26 cellular contexts compared by ENCODE assay signal in the genomic region with DNA sequence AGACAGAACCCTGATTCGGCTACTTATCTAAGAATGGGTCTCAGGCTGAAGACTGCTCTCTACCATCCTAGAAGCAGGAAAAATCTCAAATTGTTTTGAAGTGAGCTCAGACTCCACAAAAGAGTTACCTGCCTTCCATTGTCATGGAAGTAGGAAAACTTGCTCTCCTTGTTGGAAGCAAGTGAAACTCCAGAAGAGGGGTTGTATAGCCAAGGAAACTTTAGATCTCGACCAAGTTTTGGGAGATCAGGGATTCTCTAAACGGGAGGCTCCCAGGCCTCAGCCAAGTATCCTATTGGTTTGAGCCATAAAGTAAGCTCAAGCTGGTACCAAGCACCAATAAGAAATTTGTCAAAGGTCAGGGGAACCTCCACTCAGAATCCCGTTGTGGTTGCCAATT. TPM values are rescaled to one million over a fixed set of nuclear protein-coding genes. Genes with fewer than 3 reads are reported as not detected.
"Had no signal": no experiment of that assay in that cellular context is flagged by ENCODE, and none has a peak within 500 bp of the region (broad histone marks: within the 10 kb centered on the region; RNA-seq: fewer than 3 reads in every experiment).

No MANE protein-coding gene starts in this region.

- H3K4me1 ChIP-seq: colonic mucosa, heart left ventricle, left ventricle myocardium inferior, lower lobe of right lung had no signal

- H3K27ac Mint-ChIP-seq: immature natural killer cell; natural killer cell treated with Interleukin-12 subunit alpha and Interleukin-12 subunit beta and Interleukin-15 and Interleukin-18, amount 100 ng/mL, for 72 hours; neural progenitor cell; progenitor cell of endocrine pancreas; type B pancreatic cell had no signal

- DNase-seq: colonic mucosa; dermis blood vessel endothelial cell; erythroblast; heart left ventricle; hippocampal formation; immature natural killer cell; left ventricle myocardium inferior; lower lobe of right lung; midbrain; nucleus accumbens; ovary; right cardiac atrium; small intestine; stimulated activated CD4-positive, alpha-beta T cell treated with anti-CD3 and anti-CD28 coated beads, Interleukin-12 subunit alpha, Interleukin-12 subunit beta, amount 100 ng/mL, for 4 hours; stimulated activated naive CD4-positive, alpha-beta T cell; stomach; substantia nigra had no signal

- ATAC-seq: heart left ventricle; natural killer cell treated with Interleukin-12 subunit alpha and Interleukin-12 subunit beta and Interleukin-15 and Interleukin-18, amount 100 ng/mL, for 72 hours; right cardiac atrium had no signal

- H3K4me1 Mint-ChIP-seq: immature natural killer cell had no signal

- H3K27ac ChIP-seq: colonic mucosa, heart left ventricle, left ventricle myocardium inferior, lower lobe of right lung, neural progenitor cell, ovary, stomach, thoracic aorta had no signal

- H3K9me3 ChIP-seq: colonic mucosa, heart left ventricle, left ventricle myocardium inferior, lower lobe of right lung, ovary, stomach, thoracic aorta had no signal

- H3K9ac ChIP-seq: neural progenitor cell had no signal

- H3K9me3 Mint-ChIP-seq: immature natural killer cell; memory B cell; natural killer cell treated with Interleukin-12 subunit alpha and Interleukin-12 subunit beta and Interleukin-15 and Interleukin-18, amount 100 ng/mL, for 72 hours; type B pancreatic cell had no signal

- H2AFZ ChIP-seq: neural progenitor cell had no signal

- H3K4me3 ChIP-seq: colonic mucosa, heart left ventricle, left ventricle myocardium inferior, lower lobe of right lung, neural progenitor cell, ovary, stomach, thoracic aorta had no signal

- FAIRE-seq: endothelial cell of umbilical vein, frontal cortex, small intestine, urothelium cell line had no signal

- H3K4me2 ChIP-seq: neural progenitor cell had no signal

- H3K27me3 ChIP-seq: colonic mucosa, heart left ventricle, neural progenitor cell, ovary, stomach had no signal

- H3K4me3 Mint-ChIP-seq: immature natural killer cell; memory B cell; natural killer cell treated with Interleukin-12 subunit alpha and Interleukin-12 subunit beta and Interleukin-15 and Interleukin-18, amount 100 ng/mL, for 72 hours; neural progenitor cell; type B pancreatic cell had no signal

- H3K27me3 Mint-ChIP-seq: progenitor cell of endocrine pancreas, type B pancreatic cell had no signal

- H3K36me3 ChIP-seq: colonic mucosa, heart left ventricle, left ventricle myocardium inferior, lower lobe of right lung, neural progenitor cell, ovary, stomach, thoracic aorta had no signal

RNA-seq across cellular contexts. Expression of gene FHDC1, which starts 9.2 kb away (rescaled TPM):
- polyA plus RNA-seq: immature natural killer cell had no signal
